31 cellular contexts compared by ENCODE assay signal in genomic region chr7:82629583-82629982, GRCh38.
"Had no signal": no experiment of that assay in that cellular context is flagged by ENCODE, and none has a peak within 500 bp of the region (broad histone marks: within the 10 kb centered on the region; RNA-seq: fewer than 3 reads in every experiment).

No MANE protein-coding gene starts in this region.

- H3K4me3 ChIP-seq: body of pancreas, cardiac muscle cell, coronary artery, left lung, lower lobe of right lung, neural progenitor cell, right lobe of liver, skin epidermis, thyroid gland, upper lobe of left lung had no signal

- H2AFZ ChIP-seq: neural progenitor cell had no signal

- H3K9me3 ChIP-seq: body of pancreas, left lung, lower lobe of right lung, right lobe of liver, thyroid gland, upper lobe of left lung had no signal

- H3K36me3 ChIP-seq: cardiac muscle cell, left lung, lower lobe of right lung, neural progenitor cell, right lobe of liver, thyroid gland, upper lobe of left lung had no signal

- DNase-seq: activated CD4-positive, alpha-beta T cell treated with anti-CD3 and anti-CD28 coated beads for 36 hours; activated CD4-positive, CD25-positive, alpha-beta regulatory T cell; activated CD8-positive, alpha-beta memory T cell treated with anti-CD3 and anti-CD28 coated beads, Interleukin-2, amount 10 ng/mL, durations not matched to agents 7 days and 5 days; activated CD8-positive, alpha-beta T cell treated with anti-CD3 and anti-CD28 coated beads, Interleukin-2, amount 10 ng/mL, durations not matched to agents 7 days and 5 days; activated naive CD8-positive, alpha-beta T cell treated with anti-CD3 and anti-CD28 coated beads, Interleukin-2, amount 50 U/mL, for 24 hours; activated T-cell treated with anti-CD3 and anti-CD28 coated beads, Interleukin-2, amount 50 U/mL, for 48 hours; anterior cingulate cortex; body of pancreas; cerebellar nuclear complex; effector memory CD8-positive, alpha-beta T cell; erythroblast; foreskin melanocyte; left lung; lower lobe of right lung; mesenchymal stem cell; naive thymus-derived CD8-positive, alpha-beta T cell; occipital lobe; right lobe of liver; stimulated activated CD4-positive, alpha-beta T cell treated with anti-CD3 and anti-CD28 coated beads, Interleukin-4, amount 100 ng/mL, for 4 hours; stimulated activated CD8-positive, alpha-beta memory T cell treated with anti-CD3 and anti-CD28 coated beads, Interleukin-4, amount 100 ng/mL, for 48 hours; stimulated activated naive CD8-positive, alpha-beta T cell treated with anti-CD3 and anti-CD28 coated beads, Interleukin-15, amount 100 ng/mL, for 72 hours; substantia nigra; T-helper 1 cell; thyroid gland; upper lobe of left lung had no signal

- H3K27ac ChIP-seq: body of pancreas, cardiac muscle cell, coronary artery, left lung, lower lobe of right lung, neural progenitor cell, right lobe of liver, skin epidermis, thyroid gland, upper lobe of left lung had no signal

- H3K4me1 ChIP-seq: body of pancreas, left lung, lower lobe of right lung, neural progenitor cell, right lobe of liver, thyroid gland, upper lobe of left lung had no signal

- FAIRE-seq: islet of Langerhans had no signal

- H3K27me3 ChIP-seq: body of pancreas, cardiac muscle cell, left lung, neural progenitor cell, right lobe of liver, thyroid gland, upper lobe of left lung had no signal

- H3K9ac ChIP-seq: neural progenitor cell had no signal

- ATAC-seq: activated CD4-positive, alpha-beta T cell treated with anti-CD3 and anti-CD28 coated beads for 36 hours; activated CD8-positive, alpha-beta memory T cell treated with anti-CD3 and anti-CD28 coated beads, Interleukin-2, amount 10 ng/mL, durations not matched to agents 7 days and 5 days; activated CD8-positive, alpha-beta T cell treated with anti-CD3 and anti-CD28 coated beads, Interleukin-2, amount 10 ng/mL, durations not matched to agents 7 days and 5 days; activated naive CD8-positive, alpha-beta T cell treated with anti-CD3 and anti-CD28 coated beads, Interleukin-2, amount 50 U/mL, for 24 hours; body of pancreas; effector memory CD8-positive, alpha-beta T cell; left lung; lower lobe of right lung; naive thymus-derived CD8-positive, alpha-beta T cell; right lobe of liver; stimulated activated memory B cell treated with anti-CD40 and anti-IgM and Interleukin-4, amounts not matched to agents 10 μg/mL and 1 μg/mL and 100 μg/mL, for 72 hours; stimulated activated naive CD8-positive, alpha-beta T cell treated with anti-CD3 and anti-CD28 coated beads, Interleukin-15, amount 100 ng/mL, for 72 hours had no signal

- H3K4me2 ChIP-seq: neural progenitor cell had no signal
